In the genomic region with DNA sequence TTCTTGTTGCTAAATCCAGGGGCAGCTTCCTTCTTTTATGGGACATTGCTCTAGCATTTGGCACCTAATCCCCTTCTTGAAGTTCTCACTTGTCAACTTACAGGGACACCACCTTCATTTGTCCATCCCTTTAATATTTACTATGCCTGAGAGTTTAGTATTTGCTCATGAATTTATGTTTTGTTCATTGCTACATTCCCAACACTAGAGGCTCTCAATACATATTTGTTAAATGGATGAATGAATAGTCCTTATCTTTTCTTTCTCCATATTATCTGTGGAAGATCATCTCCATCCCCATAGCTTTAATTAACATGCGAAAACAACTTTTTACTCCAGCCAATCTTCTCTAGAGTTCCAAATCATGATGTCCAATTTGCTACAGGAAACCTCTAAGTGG, we compare ENCODE assay signal across 1 cellular context.
TF ChIP-seq lines count a peak whose summit lies in the region.

No MANE protein-coding gene starts in this region.

TF ChIP-seq in IMR-90, 13 proteins besides CTCF, POLR2A, EP300 and RAD21:
- no peak for TF ChIP-seq CHD1 (IDR thresholded peaks at IDR 0.05; ENCODE audit: low read depth, low read length)
- no peak for TF ChIP-seq NFE2L2 (IDR thresholded peaks at IDR 0.05; ENCODE audit: low read depth, low read length)
- TF ChIP-seq BHLHE40 (IDR thresholded peaks at IDR 0.05; ENCODE audit: low read depth, low read length) = no peak
- no peak for TF ChIP-seq MXI1 (IDR thresholded peaks at IDR 0.05; ENCODE audit: borderline replicate concordance, low read depth, low read length)
- TF ChIP-seq, protein P1, sequence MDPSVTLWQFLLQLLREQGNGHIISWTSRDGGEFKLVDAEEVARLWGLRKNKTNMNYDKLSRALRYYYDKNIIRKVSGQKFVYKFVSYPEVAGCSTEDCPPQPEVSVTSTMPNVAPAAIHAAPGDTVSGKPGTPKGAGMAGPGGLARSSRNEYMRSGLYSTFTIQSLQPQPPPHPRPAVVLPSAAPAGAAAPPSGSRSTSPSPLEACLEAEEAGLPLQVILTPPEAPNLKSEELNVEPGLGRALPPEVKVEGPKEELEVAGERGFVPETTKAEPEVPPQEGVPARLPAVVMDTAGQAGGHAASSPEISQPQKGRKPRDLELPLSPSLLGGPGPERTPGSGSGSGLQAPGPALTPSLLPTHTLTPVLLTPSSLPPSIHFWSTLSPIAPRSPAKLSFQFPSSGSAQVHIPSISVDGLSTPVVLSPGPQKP (IDR thresholded peaks at IDR 0.05; ENCODE audit: borderline replicate concordance, low read depth, low read length) = no peak
- no peak for TF ChIP-seq MAZ (IDR thresholded peaks at IDR 0.05; ENCODE audit: borderline replicate concordance, low read depth, low read length)
- no peak for TF ChIP-seq RFX5 (IDR thresholded peaks at IDR 0.05; ENCODE audit: low read depth, low read length)
- no peak for TF ChIP-seq CEBPB (IDR thresholded peaks at IDR 0.05; ENCODE audit: low read depth, low read length)
- TF ChIP-seq FOS (IDR thresholded peaks at IDR 0.05; ENCODE audit: low read depth, low read length) = no peak
- TF ChIP-seq RCOR1 (IDR thresholded peaks at IDR 0.05; ENCODE audit: insufficient replicate concordance, low read length) = no peak
- no peak for TF ChIP-seq SMC3 (IDR thresholded peaks at IDR 0.05; ENCODE audit: low read depth, low read length)
- TF ChIP-seq, protein P2, sequence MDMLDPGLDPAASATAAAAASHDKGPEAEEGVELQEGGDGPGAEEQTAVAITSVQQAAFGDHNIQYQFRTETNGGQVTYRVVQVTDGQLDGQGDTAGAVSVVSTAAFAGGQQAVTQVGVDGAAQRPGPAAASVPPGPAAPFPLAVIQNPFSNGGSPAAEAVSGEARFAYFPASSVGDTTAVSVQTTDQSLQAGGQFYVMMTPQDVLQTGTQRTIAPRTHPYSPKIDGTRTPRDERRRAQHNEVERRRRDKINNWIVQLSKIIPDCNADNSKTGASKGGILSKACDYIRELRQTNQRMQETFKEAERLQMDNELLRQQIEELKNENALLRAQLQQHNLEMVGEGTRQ (IDR thresholded peaks at IDR 0.05; ENCODE audit: low read depth, low read length) = no peak
- TF ChIP-seq MAFK (IDR thresholded peaks at IDR 0.05; ENCODE audit: low read depth, low read length) = no peak
